In the genomic region with DNA sequence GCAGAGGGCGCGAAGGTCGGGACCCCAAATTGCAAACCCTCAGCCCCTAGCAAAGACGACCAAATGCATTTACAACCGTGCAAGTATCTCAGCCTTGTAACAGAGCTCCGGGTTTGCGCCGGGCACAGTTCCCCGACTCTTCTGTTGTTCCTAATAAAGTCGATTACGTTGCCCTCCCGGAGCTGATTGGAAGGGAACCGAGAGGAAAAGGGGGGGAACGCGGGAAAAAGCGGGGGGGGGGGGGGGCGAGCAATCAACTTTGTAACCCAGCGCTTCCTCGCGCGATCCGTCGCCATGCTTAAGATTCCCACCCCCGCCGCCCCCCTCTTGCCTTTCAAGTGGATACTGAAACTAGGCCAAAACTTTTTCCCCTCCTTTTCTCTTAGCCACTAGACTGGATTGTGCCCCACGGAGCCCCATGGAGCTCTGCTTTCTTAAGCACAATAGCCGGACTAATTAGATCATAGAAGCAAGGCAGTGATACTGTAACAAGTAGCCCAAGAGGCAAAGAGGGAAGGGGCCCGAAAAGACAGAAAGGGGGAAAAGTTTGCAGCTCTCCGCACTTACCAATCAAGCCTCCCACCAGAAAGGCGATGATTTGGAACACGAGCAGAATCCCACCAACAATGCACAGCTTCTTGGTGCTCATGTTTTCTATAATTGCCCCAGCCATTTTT, we compare ENCODE assay signal across 1 cellular context.
TF ChIP-seq lines count a peak whose summit lies in the region.

No MANE protein-coding gene starts in this region.

TF ChIP-seq in A549, 52 proteins besides CTCF, POLR2A, EP300 and RAD21:
- TF ChIP-seq REST (IDR thresholded peaks at IDR 0.05), result peak; percentile 41; the same call in 1 of the 2 replicates
- no peak for TF ChIP-seq FOSB (CRISPR knock-in tag; IDR thresholded peaks at IDR 0.05)
